Comparison of ENCODE assay signal across 14 cellular contexts in genomic region chr16:68297908-68298307, GRCh38. TPM values are rescaled to one million over a fixed set of nuclear protein-coding genes. Genes with fewer than 3 reads are reported as not detected.
DNase-seq lines count a peak whose midpoint lies in the region; ATAC-seq, FAIRE-seq and TF ChIP-seq lines count a peak whose summit lies in the region.
"Had no signal": no experiment of that assay in that cellular context is flagged by ENCODE, and none has a peak within 500 bp of the region (broad histone marks: within the 10 kb centered on the region; RNA-seq: fewer than 3 reads in every experiment).

No MANE protein-coding gene starts in this region.

- H3K9me3 Mint-ChIP-seq in CD4-positive, CD25-positive, alpha-beta regulatory T cell: no peaks in the 10 kb centered on the region
- peaks cover 4% of the 10 kb centered on the region for H3K9me3 Mint-ChIP-seq in glutamatergic neuron (ENCODE audit: unreplicated experiment)
- H3K9me3 Mint-ChIP-seq: immature natural killer cell, nephron progenitor cell had no signal

- H3K36me3 Mint-ChIP-seq in CD4-positive, CD25-positive, alpha-beta regulatory T cell: peaks cover 57% of the 10 kb centered on the region
- H3K36me3 Mint-ChIP-seq in T-helper 17 cell (ENCODE audit: low read depth) (peaks cover 19% of the 10 kb centered on the region), glutamatergic neuron (ENCODE audit: unreplicated experiment) (peaks cover 6% of the 10 kb centered on the region)

- CTCF ChIA-PET in A673 (lab: Charles Lee): no interaction called here

- no peak for DNase-seq in A673 (ENCODE audit: low spot score)
- no peak for DNase-seq in CD4-positive, CD25-positive, alpha-beta regulatory T cell
- no peak for DNase-seq in T-helper 17 cell
- peak; percentile 35 for DNase-seq in glomerular visceral epithelial cell (ENCODE audit: extremely low spot score)
- DNase-seq in kidney: no peak
- no peak for DNase-seq in glutamatergic neuron
- no peak for DNase-seq in T1000 (lab: John Stamatoyannopoulos, UW)
- DNase-seq: activated CD8-positive, alpha-beta memory T cell treated with anti-CD3 and anti-CD28 coated beads for 24 hours; DMS79; erythroblast; immature natural killer cell; nephron progenitor cell; SW 1271 had no signal

- peaks cover 12 to 56% (median 23%) of the 10 kb centered on the region in 4 donors for H3K4me1 Mint-ChIP-seq in CD4-positive, CD25-positive, alpha-beta regulatory T cell
- H3K4me1 Mint-ChIP-seq in T-helper 17 cell (peaks cover 32% of the 10 kb centered on the region), glutamatergic neuron (ENCODE audit: low read depth, unreplicated experiment) (no peaks in the 10 kb centered on the region)
- H3K4me1 Mint-ChIP-seq: nephron progenitor cell had no signal

- intact Hi-C loops in A673 (cut with micrococcal nuclease; ENCODE audit: unreplicated experiment): no loop called here
- intact Hi-C loops in kidney (cut with DNase I): no loop called here

- H3K4me1 ChIP-seq in A673 (ENCODE audit: insufficient read depth, low read length, poor library complexity, severe bottlenecking) (peaks cover 31% of the 10 kb centered on the region), kidney (ENCODE audit: control insufficient read depth in 1 of 2, insufficient read depth in 1 of 2, low read depth in 1 of 2, low read length in 2 of 2) (peaks cover 9% of the 10 kb centered on the region in 2 donors)
- no peaks in the 10 kb centered on the region for H3K4me1 ChIP-seq in CD4-positive, CD25-positive, alpha-beta regulatory T cell (ENCODE audit: control insufficient read depth, insufficient read depth, low read length, poor library complexity, severe bottlenecking)

- H3K9me3 ChIP-seq in A673 (ENCODE audit: low read depth, low read length, poor library complexity, severe bottlenecking): no peaks in the 10 kb centered on the region
- H3K9me3 ChIP-seq in CD4-positive, CD25-positive, alpha-beta regulatory T cell (ENCODE audit: control insufficient read depth in 2 of 2, low read length in 2 of 2): no peaks in the 10 kb centered on the region
- no peaks in the 10 kb centered on the region for H3K9me3 ChIP-seq in T-helper 17 cell (ENCODE audit: control insufficient read depth, low read length, poor library complexity, severe bottlenecking)
- H3K9me3 ChIP-seq in kidney (ENCODE audit: control insufficient read depth in 1 of 2, low read length in 2 of 2): no peaks in the 10 kb centered on the region

- TSS peak; percentile 26 for BruUV-seq in A673 (replicated peaks; lab: Mats Ljungman, UMichigan)

- H3K27ac Mint-ChIP-seq in CD4-positive, CD25-positive, alpha-beta regulatory T cell: peak overlapping the region in 2 of 3 donors; percentile 17 to 21
- H3K27ac Mint-ChIP-seq in T-helper 17 cell (peak overlapping the region; percentile 88), glutamatergic neuron (ENCODE audit: unreplicated experiment) (no peak overlapping the region)
- H3K27ac Mint-ChIP-seq: nephron progenitor cell had no signal

- peaks cover 69% of the 10 kb centered on the region for H3K36me3 ChIP-seq in A673 (ENCODE audit: insufficient read depth, low read length, poor library complexity, severe bottlenecking)
- peaks cover 96% of the 10 kb centered on the region for H3K36me3 ChIP-seq in CD4-positive, CD25-positive, alpha-beta regulatory T cell (ENCODE audit: control insufficient read depth, insufficient read depth, low read length)
- peaks cover 52 to 57% of the 10 kb centered on the region in 2 donors for H3K36me3 ChIP-seq in kidney (ENCODE audit: control insufficient read depth in 1 of 2, insufficient read depth in 2 of 2, low read length in 2 of 2)

- no peak for ATAC-seq in CD4-positive, CD25-positive, alpha-beta regulatory T cell (ENCODE audit: low read depth in 2 of 2)
- ATAC-seq in T-helper 17 cell (no peak), GM19351 (IDR thresholded peaks at IDR 0.05; ENCODE audit: unreplicated experiment) (no peak)

- POLR2A ChIA-PET in A673 (lab: Charles Lee; ENCODE audit: low non-redundant PET): no interaction called here

- no peaks in the 10 kb centered on the region for H3K27me3 Mint-ChIP-seq in CD4-positive, CD25-positive, alpha-beta regulatory T cell
- H3K27me3 Mint-ChIP-seq in T-helper 17 cell (no peaks in the 10 kb centered on the region), glutamatergic neuron (ENCODE audit: unreplicated experiment) (peaks cover 9% of the 10 kb centered on the region)

- H3K4me3 ChIP-seq in A673 (ENCODE audit: low read depth, low read length, poor library complexity, severe bottlenecking) (no peak overlapping the region), kidney (ENCODE audit: low read length in 2 of 2) (no peak overlapping the region)
- H3K4me3 ChIP-seq in CD4-positive, CD25-positive, alpha-beta regulatory T cell (ENCODE audit: low read depth, low read length): no peak overlapping the region

- TF ChIP-seq CTCF in A673 (conservative IDR thresholded peaks at IDR 0.05; ENCODE audit: low read depth, low read length): no peak
- no peak for TF ChIP-seq CTCF in kidney (IDR thresholded peaks at IDR 0.05; ENCODE audit: borderline replicate concordance, extremely low read depth, insufficient read depth)
- no peak for TF ChIP-seq CTCF in glutamatergic neuron (IDR thresholded peaks at IDR 0.05; ENCODE audit: partially characterized antibody, unreplicated experiment)

- no peak overlapping the region for H3K4me3 Mint-ChIP-seq in CD4-positive, CD25-positive, alpha-beta regulatory T cell
- H3K4me3 Mint-ChIP-seq in T-helper 17 cell: no peak overlapping the region
- H3K4me3 Mint-ChIP-seq in glutamatergic neuron (ENCODE audit: unreplicated experiment): no peak overlapping the region
- H3K4me3 Mint-ChIP-seq: immature natural killer cell, nephron progenitor cell had no signal

- H3K27me3 ChIP-seq in A673 (replicated peaks; ENCODE audit: insufficient read depth, low read depth, low read length, poor library complexity): no peaks in the 10 kb centered on the region
- H3K27me3 ChIP-seq in CD4-positive, CD25-positive, alpha-beta regulatory T cell (ENCODE audit: control insufficient read depth, insufficient read depth, low read length): no peaks in the 10 kb centered on the region

- H3K9ac ChIP-seq in kidney (ENCODE audit: low read length in 2 of 2): no peak overlapping the region

- H3K27ac ChIP-seq in A673 (ENCODE audit: low read depth, low read length, poor library complexity, severe bottlenecking): peak overlapping the region; percentile 64
- no peak overlapping the region for H3K27ac ChIP-seq in CD4-positive, CD25-positive, alpha-beta regulatory T cell (ENCODE audit: insufficient read depth, low read length, poor library complexity, severe bottlenecking)
- H3K27ac ChIP-seq in kidney (ENCODE audit: low read depth in 2 of 2, low read length in 2 of 2): no peak overlapping the region

- no peak for FAIRE-seq in kidney (lab: Jason Lieb, UNC)

RNA-seq across cellular contexts. Expression of gene SLC7A6OS, which starts 12.8 kb away (rescaled TPM):
- total RNA-seq in A673 (2021) (24.5 and 25.3 TPM in 2 replicates), T-helper 17 cell (10 to 100 TPM; 35.3 to 36.0 TPM), kidney (20.3 TPM), glutamatergic neuron (ENCODE audit: unreplicated experiment) (25.2 TPM)
- total RNA-seq in CD4-positive, CD25-positive, alpha-beta regulatory T cell: 38.4 TPM
- polyA plus RNA-seq in CD4-positive, CD25-positive, alpha-beta regulatory T cell: 10 to 100 TPM; 23.7 to 28.0 (median 26.8) TPM
- 9.2 TPM for polyA plus RNA-seq in kidney (ENCODE audit: insufficient read depth, low read depth, low replicate concordance)

RNA-seq across cellular contexts. Expression of gene PRMT7, which starts 12.9 kb away (rescaled TPM):
- total RNA-seq in A673 (2021) (60.2 and 66.2 TPM in 2 replicates), T-helper 17 cell (10 to 100 TPM; 55.2 to 59.4 TPM), kidney (33.7 TPM), glutamatergic neuron (ENCODE audit: unreplicated experiment) (62.7 TPM)
- total RNA-seq in CD4-positive, CD25-positive, alpha-beta regulatory T cell: 53.8 TPM
- polyA plus RNA-seq in CD4-positive, CD25-positive, alpha-beta regulatory T cell: 10 to 100 TPM; 32.4 to 34.8 (median 34.1) TPM
- polyA plus RNA-seq in kidney (ENCODE audit: insufficient read depth, low read depth, low replicate concordance): 20.4 TPM

RNA-seq across cellular contexts. Expression of gene SLC7A6, which starts 33.6 kb away (rescaled TPM):
- total RNA-seq in A673 (2021) (43.6 and 58.7 TPM in 2 replicates), T-helper 17 cell (100 to 1,000 TPM; 148 to 171 TPM), kidney (24.0 TPM), glutamatergic neuron (ENCODE audit: unreplicated experiment) (78.1 TPM)
- total RNA-seq in CD4-positive, CD25-positive, alpha-beta regulatory T cell: 141 TPM
- 10 to 100 TPM; 10.7 to 21.4 (median 17.4) TPM for polyA plus RNA-seq in CD4-positive, CD25-positive, alpha-beta regulatory T cell
- 5.0 TPM for polyA plus RNA-seq in kidney (ENCODE audit: insufficient read depth, low read depth, low replicate concordance)

RNA-seq across cellular contexts. Expression of gene PLA2G15, which starts 52.7 kb away (rescaled TPM):
- total RNA-seq in A673 (2021): 6.8 and 8.1 TPM in 2 replicates
- total RNA-seq in CD4-positive, CD25-positive, alpha-beta regulatory T cell: 9.4 TPM
- polyA plus RNA-seq in CD4-positive, CD25-positive, alpha-beta regulatory T cell: 10 to 100 TPM in 1 of 4 donors, 1 to 10 TPM in 3; 7.5 to 10.3 (median 8.8) TPM
- total RNA-seq in T-helper 17 cell: 1 to 10 TPM; 6.6 to 7.4 TPM
- 35.1 TPM for total RNA-seq in kidney
- 44.4 TPM for polyA plus RNA-seq in kidney (ENCODE audit: insufficient read depth, low read depth, low replicate concordance)
- 11.9 TPM for total RNA-seq in glutamatergic neuron (ENCODE audit: unreplicated experiment)
